8 cellular contexts compared by ENCODE assay signal in the genomic region with DNA sequence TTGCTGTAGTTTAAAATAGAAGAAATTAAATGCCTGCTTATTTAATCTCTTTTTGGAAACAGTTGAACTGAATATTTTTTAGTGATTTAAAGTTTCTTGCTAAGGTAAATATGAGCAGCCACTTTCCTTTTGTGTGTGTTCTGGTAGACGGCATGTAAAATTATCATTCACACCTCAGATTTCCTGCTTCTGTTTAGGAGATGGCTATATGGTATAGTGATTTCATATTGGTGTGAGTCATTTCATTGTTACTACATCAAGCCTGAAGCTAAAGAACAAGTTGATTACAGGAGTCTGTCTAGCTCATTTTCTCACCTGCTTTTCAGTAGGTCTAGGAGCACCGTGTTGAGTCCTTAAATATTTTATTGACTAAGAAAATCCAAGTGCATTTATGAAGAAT. TPM values are rescaled to one million over a fixed set of nuclear protein-coding genes. Genes with fewer than 3 reads are reported as not detected.
A peak's percentile ranks its signal among the peaks of the same experiment; 100 is the strongest.
DNase-seq lines count a peak whose midpoint lies in the region; FAIRE-seq and TF ChIP-seq lines count a peak whose summit lies in the region.

No MANE protein-coding gene starts in this region.

- peak overlapping the region; percentile 69 for H3K4me2 ChIP-seq in astrocyte (ENCODE audit: low read length)

- H2AFZ ChIP-seq in astrocyte (ENCODE audit: low read depth, low read length) (no peak overlapping the region), neuron (ENCODE audit: low read depth, low read length) (no peak overlapping the region)

- H3K27me3 Mint-ChIP-seq in astrocyte (ENCODE audit: low read depth, unreplicated experiment) = no peaks in the 10 kb centered on the region
- H3K27me3 Mint-ChIP-seq in CD14-positive monocyte (ENCODE audit: low read depth in 3 of 3) = no peaks in the 10 kb centered on the region

- H3K36me3 ChIP-seq in astrocyte (ENCODE audit: insufficient read depth, low read length) = no peaks in the 10 kb centered on the region
- no peaks in the 10 kb centered on the region for H3K36me3 ChIP-seq in neuron (ENCODE audit: insufficient read depth, low read length)

- intact Hi-C loops in CD14-positive monocyte (cut with micrococcal nuclease) = no loop called here

- H3K9me3 ChIP-seq in astrocyte (ENCODE audit: insufficient read depth, low read depth, low read length) (no peaks in the 10 kb centered on the region), neuron (ENCODE audit: low read length) (no peaks in the 10 kb centered on the region)

- no peak overlapping the region for H3K27ac Mint-ChIP-seq in astrocyte (ENCODE audit: unreplicated experiment)
- H3K27ac Mint-ChIP-seq in CD14-positive monocyte = peak overlapping the region in 1 of 7 donors; percentile 15

- peak overlapping the region; percentile 62 for H3K4me3 Mint-ChIP-seq in astrocyte (ENCODE audit: unreplicated experiment)
- H3K4me3 Mint-ChIP-seq in CD14-positive monocyte = no peak overlapping the region

- H3K27me3 ChIP-seq in astrocyte (ENCODE audit: insufficient read depth, low read length) (no peaks in the 10 kb centered on the region), neuron (ENCODE audit: insufficient read depth, low read length) (no peaks in the 10 kb centered on the region)

- H3K4me3 ChIP-seq in GM12875 (ENCODE audit: low read depth, low read length) (peak overlapping the region; percentile 10), astrocyte (ENCODE audit: insufficient read depth, low read depth, low read length) (no peak overlapping the region), neuron (ENCODE audit: low read length) (peak overlapping the region; percentile 11)
- no peak overlapping the region for H3K4me3 ChIP-seq in Jurkat, Clone E6-1 (ENCODE audit: low read length)

- H3K79me2 ChIP-seq in astrocyte (ENCODE audit: insufficient read depth, low read length) = peaks cover 69% of the 10 kb centered on the region

- peak; percentile 17 for DNase-seq in Jurkat, Clone E6-1 (ENCODE audit: low read depth, low spot score)
- DNase-seq in astrocyte (ENCODE audit: low read depth) = peak; percentile 41
- no peak for DNase-seq in CD14-positive monocyte (ENCODE audit: low spot score)
- no peak for DNase-seq in NCI-H1694 treated with DMSO at 0.1 percent for 48 hours (lab: John Stamatoyannopoulos, UW)
- no peak for DNase-seq in effector CD8-positive, alpha-beta T cell (lab: John Stamatoyannopoulos, UW)
- no peak for DNase-seq in NCI-H2196 treated with DMSO at 0.1 percent for 48 hours (lab: John Stamatoyannopoulos, UW; ENCODE audit: unreplicated experiment)

- no peaks in the 10 kb centered on the region for H3K36me3 Mint-ChIP-seq in astrocyte (ENCODE audit: low read depth, unreplicated experiment)
- H3K36me3 Mint-ChIP-seq in CD14-positive monocyte = no peaks in the 10 kb centered on the region

- H3K4me1 ChIP-seq in astrocyte (ENCODE audit: insufficient read depth, low read length) = peaks cover 5% of the 10 kb centered on the region
- H3K4me1 ChIP-seq in neuron (ENCODE audit: insufficient read depth, low read length) = peaks cover 7% of the 10 kb centered on the region

- no peak overlapping the region for H3K27ac ChIP-seq in astrocyte (ENCODE audit: low read depth, low read length)

- peak overlapping the region; percentile 9 for H3K9ac ChIP-seq in astrocyte (ENCODE audit: low read length)

- no peaks in the 10 kb centered on the region for H3K9me3 Mint-ChIP-seq in astrocyte (ENCODE audit: unreplicated experiment)
- no peaks in the 10 kb centered on the region for H3K9me3 Mint-ChIP-seq in CD14-positive monocyte

- TF ChIP-seq CTCF in GM12875 (IDR thresholded peaks at IDR 0.05; ENCODE audit: borderline replicate concordance, insufficient read depth, low read depth, low read length) = no peak
- TF ChIP-seq CTCF in astrocyte (IDR thresholded peaks at IDR 0.05; ENCODE audit: insufficient read depth, low read depth, low read length) = no peak
- no peak for TF ChIP-seq CTCF in CD14-positive monocyte (IDR thresholded peaks at IDR 0.05)

- peaks cover 54% of the 10 kb centered on the region for H4K20me1 ChIP-seq in astrocyte (ENCODE audit: insufficient read depth, low read length)

- no peak for FAIRE-seq in astrocyte (lab: Jason Lieb, UNC)

- H3K4me1 Mint-ChIP-seq in astrocyte (ENCODE audit: low read depth, unreplicated experiment) (peaks cover 2% of the 10 kb centered on the region), CD14-positive monocyte (peaks cover 39% of the 10 kb centered on the region)

RNA-seq across cellular contexts. Expression of gene LRCH3, which starts 2.2 kb away (rescaled TPM):
- 20.6 TPM for polyA plus RNA-seq in Jurkat, Clone E6-1 (2012; ENCODE audit: insufficient read depth, insufficient read length)
- 42.1 and 49.6 TPM in 2 replicates for total RNA-seq in astrocyte
- 1 to 10 TPM; 4.1 to 7.4 TPM for polyA plus RNA-seq in CD14-positive monocyte

RNA-seq across cellular contexts. Expression of gene FYTTD1, which starts 43.6 kb away (rescaled TPM):
- 44.3 TPM for polyA plus RNA-seq in Jurkat, Clone E6-1 (2012; ENCODE audit: insufficient read depth, insufficient read length)
- 82.8 and 89.1 TPM in 2 replicates for total RNA-seq in astrocyte
- polyA plus RNA-seq in CD14-positive monocyte = 10 to 100 TPM; 59.4 to 73.2 TPM

RNA-seq across cellular contexts. Expression of gene RUBCN, which starts 56.5 kb away (rescaled TPM):
- 11.5 TPM for polyA plus RNA-seq in Jurkat, Clone E6-1 (2012; ENCODE audit: insufficient read depth, insufficient read length)
- 21.2 and 28.2 TPM in 2 replicates for total RNA-seq in astrocyte
- 10 to 100 TPM in 1 of 2 donors, 1 to 10 TPM in 1; 8.6 to 13.5 TPM for polyA plus RNA-seq in CD14-positive monocyte

Comparison
In these comparisons a context has a peak if more than half of its experiments do, and no peak if none do; other contexts are left out.
1. H3K4me3 ChIP-seq: peak in GM12875 (single experiment) and neuron (single experiment); none in Jurkat, Clone E6-1 (single experiment) and astrocyte (single experiment).
2. DNase-seq: peak in Jurkat, Clone E6-1 (single experiment) and astrocyte (single experiment); none in CD14-positive monocyte (single experiment), NCI-H1694 treated with DMSO at 0.1 percent for 48 hours (single experiment), effector CD8-positive, alpha-beta T cell (single experiment) and NCI-H2196 treated with DMSO at 0.1 percent for 48 hours (single experiment).